1 cellular context compared by ENCODE assay signal in genomic region chr3:123687286-123687685, GRCh38.
TF ChIP-seq lines count a peak whose summit lies in the region.

No MANE protein-coding gene starts in this region.

TF ChIP-seq in HepG2, 621 proteins besides CTCF, POLR2A, EP300 and RAD21 (continued from another document):
- peak; percentile 57 for TF ChIP-seq ARID5B (CRISPR knock-in tag; IDR thresholded peaks at IDR 0.05)
- peak; percentile 71 for TF ChIP-seq GATAD2A (CRISPR knock-in tag; IDR thresholded peaks at IDR 0.05)
- TF ChIP-seq HIVEP1 (CRISPR knock-in tag; IDR thresholded peaks at IDR 0.05) = no peak
- TF ChIP-seq ZNF724P (CRISPR knock-in tag; IDR thresholded peaks at IDR 0.05; ENCODE audit: borderline replicate concordance) = no peak
- TF ChIP-seq TEF (CRISPR knock-in tag; IDR thresholded peaks at IDR 0.05) = no peak
- TF ChIP-seq ZBTB14 (CRISPR knock-in tag; IDR thresholded peaks at IDR 0.05) = no peak
- no peak for TF ChIP-seq BRCA1 (CRISPR knock-in tag; IDR thresholded peaks at IDR 0.05)
- no peak for TF ChIP-seq RBM22 (optimal IDR thresholded peaks at IDR 0.05; ENCODE audit: low read length)
- peak; percentile 87; the same call in 1 of the 2 replicates for TF ChIP-seq SOX5 (CRISPR knock-in tag; IDR thresholded peaks at IDR 0.05; ENCODE audit: borderline replicate concordance)
- no peak for TF ChIP-seq ZNF589 (CRISPR knock-in tag; conservative IDR thresholded peaks at IDR 0.05)
- TF ChIP-seq ELK4 (CRISPR knock-in tag; IDR thresholded peaks at IDR 0.05; ENCODE audit: borderline replicate concordance) = no peak
- 0 out of 2 replicates have a peak, but pooled peaks have one; percentile 39 for TF ChIP-seq SOX13 (IDR thresholded peaks at IDR 0.05)
- peak in 1 of 2 experiments; percentile 89; a peak in 2 of 4 replicates for TF ChIP-seq SOX13 (CRISPR knock-in tag; conservative IDR thresholded peaks at IDR 0.05 in 1 of 2, IDR thresholded peaks at IDR 0.05 in 1 of 2)
- TF ChIP-seq PRDM10 (CRISPR knock-in tag; IDR thresholded peaks at IDR 0.05; ENCODE audit: low read depth) = 0 out of 2 replicates have a peak, but pooled peaks have one; percentile 24
